In genomic region chr10:124791378-124792348, GRCh38 we compare ENCODE assay signal across 1 cellular context.
TF ChIP-seq lines count a peak whose summit lies in the region.

Gene EEF1AKMT2, minus strand, starts transcription at chr10:124791887. Its CDS starts 54 bp downstream, at chr10:124791833.

TF ChIP-seq in K562, 482 proteins besides CTCF, POLR2A, EP300 and RAD21 (continued from another document and continues in another):
- TF ChIP-seq HBP1 (CRISPR knock-in tag; IDR thresholded peaks at IDR 0.05) (no peak), ZFP1 (CRISPR knock-in tag; IDR thresholded peaks at IDR 0.05) (no peak), ZC3H4 (CRISPR knock-in tag; IDR thresholded peaks at IDR 0.05; ENCODE audit: borderline replicate concordance) (no peak), CCNT2 (IDR thresholded peaks at IDR 0.05; ENCODE audit: borderline replicate concordance, extremely low read depth, insufficient read length, low read depth, low read length) (peak; percentile 90), MITF (IDR thresholded peaks at IDR 0.05) (no peak), KLF10 (CRISPR knock-in tag; IDR thresholded peaks at IDR 0.05) (no peak), MAFG (tag; conservative IDR thresholded peaks at IDR 0.05) (no peak), NCOA6 (IDR thresholded peaks at IDR 0.05) (peak; percentile 83), ZNF592 (IDR thresholded peaks at IDR 0.05) (no peak), POLR2H (tag; IDR thresholded peaks at IDR 0.05; ENCODE audit: low read depth) (peak; percentile 73), RNF219 (CRISPR knock-in tag; IDR thresholded peaks at IDR 0.05) (no peak), RBFOX2 (IDR thresholded peaks at IDR 0.05; ENCODE audit: low read depth, low read length) (peak; percentile 97), PHF8 (IDR thresholded peaks at IDR 0.05; ENCODE audit: borderline replicate concordance, low read length) (peak; percentile 97; the same call in 1 of the 2 replicates), CBX8 (IDR thresholded peaks at IDR 0.05; ENCODE audit: borderline replicate concordance, extremely low read depth, low read depth, low read length, poor library complexity, severe bottlenecking) (no peak), MYNN (IDR thresholded peaks at IDR 0.05) (no peak), MYNN (CRISPR knock-in tag; IDR thresholded peaks at IDR 0.05) (no peak), MAZ (CRISPR knock-in tag; conservative IDR thresholded peaks at IDR 0.05 in 1 of 2, IDR thresholded peaks at IDR 0.05 in 1 of 2) (peak; percentile 49 to 69; a peak in 2 of 4 replicates), TCF7L2 (IDR thresholded peaks at IDR 0.05; ENCODE audit: low read depth, low read length) (no peak), ESRRB (CRISPR knock-in tag; IDR thresholded peaks at IDR 0.05; ENCODE audit: borderline replicate concordance) (no peak), ELF1 (tag; IDR thresholded peaks at IDR 0.05) (peak; percentile 39; the same call in 1 of the 2 replicates), MIER1 (IDR thresholded peaks at IDR 0.05; ENCODE audit: low read depth) (no peak), ZNF395 (CRISPR knock-in tag; IDR thresholded peaks at IDR 0.05) (no peak; the same call in 1 of the 2 replicates), FOXJ3 (CRISPR knock-in tag; IDR thresholded peaks at IDR 0.05) (no peak), ZBED1 (IDR thresholded peaks at IDR 0.05) (no peak), WHSC1 (IDR thresholded peaks at IDR 0.05; ENCODE audit: low read length) (no peak), HDGF (IDR thresholded peaks at IDR 0.05) (no peak), ARID3A (IDR thresholded peaks at IDR 0.05; ENCODE audit: borderline replicate concordance, low read depth, low read length) (no peak), RBBP5 (IDR thresholded peaks at IDR 0.05; ENCODE audit: borderline replicate concordance, insufficient read depth, low read length, poor library complexity, severe bottlenecking) (peak; percentile 83)
- TF ChIP-seq, protein P1, sequence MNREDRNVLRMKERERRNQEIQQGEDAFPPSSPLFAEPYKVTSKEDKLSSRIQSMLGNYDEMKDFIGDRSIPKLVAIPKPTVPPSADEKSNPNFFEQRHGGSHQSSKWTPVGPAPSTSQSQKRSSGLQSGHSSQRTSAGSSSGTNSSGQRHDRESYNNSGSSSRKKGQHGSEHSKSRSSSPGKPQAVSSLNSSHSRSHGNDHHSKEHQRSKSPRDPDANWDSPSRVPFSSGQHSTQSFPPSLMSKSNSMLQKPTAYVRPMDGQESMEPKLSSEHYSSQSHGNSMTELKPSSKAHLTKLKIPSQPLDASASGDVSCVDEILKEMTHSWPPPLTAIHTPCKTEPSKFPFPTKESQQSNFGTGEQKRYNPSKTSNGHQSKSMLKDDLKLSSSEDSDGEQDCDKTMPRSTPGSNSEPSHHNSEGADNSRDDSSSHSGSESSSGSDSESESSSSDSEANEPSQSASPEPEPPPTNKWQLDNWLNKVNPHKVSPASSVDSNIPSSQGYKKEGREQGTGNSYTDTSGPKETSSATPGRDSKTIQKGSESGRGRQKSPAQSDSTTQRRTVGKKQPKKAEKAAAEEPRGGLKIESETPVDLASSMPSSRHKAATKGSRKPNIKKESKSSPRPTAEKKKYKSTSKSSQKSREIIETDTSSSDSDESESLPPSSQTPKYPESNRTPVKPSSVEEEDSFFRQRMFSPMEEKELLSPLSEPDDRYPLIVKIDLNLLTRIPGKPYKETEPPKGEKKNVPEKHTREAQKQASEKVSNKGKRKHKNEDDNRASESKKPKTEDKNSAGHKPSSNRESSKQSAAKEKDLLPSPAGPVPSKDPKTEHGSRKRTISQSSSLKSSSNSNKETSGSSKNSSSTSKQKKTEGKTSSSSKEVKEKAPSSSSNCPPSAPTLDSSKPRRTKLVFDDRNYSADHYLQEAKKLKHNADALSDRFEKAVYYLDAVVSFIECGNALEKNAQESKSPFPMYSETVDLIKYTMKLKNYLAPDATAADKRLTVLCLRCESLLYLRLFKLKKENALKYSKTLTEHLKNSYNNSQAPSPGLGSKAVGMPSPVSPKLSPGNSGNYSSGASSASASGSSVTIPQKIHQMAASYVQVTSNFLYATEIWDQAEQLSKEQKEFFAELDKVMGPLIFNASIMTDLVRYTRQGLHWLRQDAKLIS (CRISPR knock-in tag; IDR thresholded peaks at IDR 0.05), result peak; percentile 39; the same call in 1 of the 2 replicates
- TF ChIP-seq, protein P2, sequence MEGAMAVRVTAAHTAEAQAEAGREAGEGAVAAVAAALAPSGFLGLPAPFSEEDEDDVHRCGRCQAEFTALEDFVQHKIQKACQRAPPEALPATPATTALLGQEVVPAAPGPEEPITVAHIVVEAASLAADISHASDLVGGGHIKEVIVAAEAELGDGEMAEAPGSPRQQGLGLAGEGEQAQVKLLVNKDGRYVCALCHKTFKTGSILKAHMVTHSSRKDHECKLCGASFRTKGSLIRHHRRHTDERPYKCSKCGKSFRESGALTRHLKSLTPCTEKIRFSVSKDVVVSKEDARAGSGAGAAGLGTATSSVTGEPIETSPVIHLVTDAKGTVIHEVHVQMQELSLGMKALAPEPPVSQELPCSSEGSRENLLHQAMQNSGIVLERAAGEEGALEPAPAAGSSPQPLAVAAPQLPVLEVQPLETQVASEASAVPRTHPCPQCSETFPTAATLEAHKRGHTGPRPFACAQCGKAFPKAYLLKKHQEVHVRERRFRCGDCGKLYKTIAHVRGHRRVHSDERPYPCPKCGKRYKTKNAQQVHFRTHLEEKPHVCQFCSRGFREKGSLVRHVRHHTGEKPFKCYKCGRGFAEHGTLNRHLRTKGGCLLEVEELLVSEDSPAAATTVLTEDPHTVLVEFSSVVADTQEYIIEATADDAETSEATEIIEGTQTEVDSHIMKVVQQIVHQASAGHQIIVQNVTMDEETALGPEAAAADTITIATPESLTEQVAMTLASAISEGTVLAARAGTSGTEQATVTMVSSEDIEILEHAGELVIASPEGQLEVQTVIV (CRISPR knock-in tag; IDR thresholded peaks at IDR 0.05; ENCODE audit: borderline replicate concordance), result no peak
- TF ChIP-seq, protein P3, sequence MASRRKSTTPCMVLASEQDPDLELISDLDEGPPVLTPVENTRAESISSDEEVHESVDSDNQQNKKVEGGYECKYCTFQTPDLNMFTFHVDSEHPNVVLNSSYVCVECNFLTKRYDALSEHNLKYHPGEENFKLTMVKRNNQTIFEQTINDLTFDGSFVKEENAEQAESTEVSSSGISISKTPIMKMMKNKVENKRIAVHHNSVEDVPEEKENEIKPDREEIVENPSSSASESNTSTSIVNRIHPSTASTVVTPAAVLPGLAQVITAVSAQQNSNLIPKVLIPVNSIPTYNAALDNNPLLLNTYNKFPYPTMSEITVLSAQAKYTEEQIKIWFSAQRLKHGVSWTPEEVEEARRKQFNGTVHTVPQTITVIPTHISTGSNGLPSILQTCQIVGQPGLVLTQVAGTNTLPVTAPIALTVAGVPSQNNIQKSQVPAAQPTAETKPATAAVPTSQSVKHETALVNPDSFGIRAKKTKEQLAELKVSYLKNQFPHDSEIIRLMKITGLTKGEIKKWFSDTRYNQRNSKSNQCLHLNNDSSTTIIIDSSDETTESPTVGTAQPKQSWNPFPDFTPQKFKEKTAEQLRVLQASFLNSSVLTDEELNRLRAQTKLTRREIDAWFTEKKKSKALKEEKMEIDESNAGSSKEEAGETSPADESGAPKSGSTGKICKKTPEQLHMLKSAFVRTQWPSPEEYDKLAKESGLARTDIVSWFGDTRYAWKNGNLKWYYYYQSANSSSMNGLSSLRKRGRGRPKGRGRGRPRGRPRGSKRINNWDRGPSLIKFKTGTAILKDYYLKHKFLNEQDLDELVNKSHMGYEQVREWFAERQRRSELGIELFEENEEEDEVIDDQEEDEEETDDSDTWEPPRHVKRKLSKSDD (conservative IDR thresholded peaks at IDR 0.05; ENCODE audit: low read length), result no peak
- TF ChIP-seq, protein P4, sequence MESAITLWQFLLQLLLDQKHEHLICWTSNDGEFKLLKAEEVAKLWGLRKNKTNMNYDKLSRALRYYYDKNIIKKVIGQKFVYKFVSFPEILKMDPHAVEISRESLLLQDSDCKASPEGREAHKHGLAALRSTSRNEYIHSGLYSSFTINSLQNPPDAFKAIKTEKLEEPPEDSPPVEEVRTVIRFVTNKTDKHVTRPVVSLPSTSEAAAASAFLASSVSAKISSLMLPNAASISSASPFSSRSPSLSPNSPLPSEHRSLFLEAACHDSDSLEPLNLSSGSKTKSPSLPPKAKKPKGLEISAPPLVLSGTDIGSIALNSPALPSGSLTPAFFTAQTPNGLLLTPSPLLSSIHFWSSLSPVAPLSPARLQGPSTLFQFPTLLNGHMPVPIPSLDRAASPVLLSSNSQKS (CRISPR knock-in tag; IDR thresholded peaks at IDR 0.05), result no peak
